Comparison of ENCODE assay signal across 9 cellular contexts in genomic region chr19:6536138-6536671, GRCh38. TPM values are rescaled to one million over a fixed set of nuclear protein-coding genes. Genes with fewer than 3 reads are reported as not detected.
DNase-seq lines count a peak whose midpoint lies in the region; ATAC-seq and TF ChIP-seq lines count a peak whose summit lies in the region.
"Had no signal": no experiment of that assay in that cellular context is flagged by ENCODE, and none has a peak within 500 bp of the region (broad histone marks: within the 10 kb centered on the region; RNA-seq: fewer than 3 reads in every experiment).

No MANE protein-coding gene starts in this region.

- ATAC-seq in GM18498 (IDR thresholded peaks at IDR 0.05; ENCODE audit: unreplicated experiment) (peak; percentile 73), GM21825 (IDR thresholded peaks at IDR 0.05; ENCODE audit: unreplicated experiment) (peak; percentile 66), activated B cell treated with CpG ODN at 0.5 μM for 24 hours (ENCODE audit: low read depth) (peak; percentile 88)

- intact Hi-C loops in activated B cell treated with CpG ODN at 0.5 μM for 24 hours (cut with micrococcal nuclease) (loop anchor here (2.0 kb wide), 1 partner anchor 13 kb away; no protein-coding TSS in a partner anchor), mammary epithelial cell (cut with micrococcal nuclease) (no loop called here)

- no peak overlapping the region for H3K4me3 ChIP-seq in mammary epithelial cell (replicated peaks in 1 of 3; ENCODE audit: insufficient read depth in 1 of 3, low read depth in 2 of 3, low read length in 3 of 3)

- H3K4me2 ChIP-seq in mammary epithelial cell (ENCODE audit: insufficient read depth, low read depth, low read length) = no peak overlapping the region

- CTCF ChIA-PET in activated B cell treated with CpG ODN at 0.5 μM for 24 hours (lab: Charles Lee) (interaction anchor here (0.8 to 1.3 kb wide), 4 partner anchors 14 to 94 kb away, joined by 3 to 5 read pairs (median 4); no protein-coding TSS in a partner anchor), mammary epithelial cell (lab: Charles Lee; ENCODE audit: low non-redundant PET) (no interaction called here)

- H3K27ac ChIP-seq in KOPT-K1 (ENCODE audit: low read depth, low read length, poor library complexity, severe bottlenecking) (peak overlapping the region; percentile 63), mammary epithelial cell (ENCODE audit: insufficient read depth, low read depth, low read length) (no peak overlapping the region)

- H2AFZ ChIP-seq in mammary epithelial cell (ENCODE audit: low read depth, low read length) = no peak overlapping the region

- H3K27me3 ChIP-seq in mammary epithelial cell (ENCODE audit: insufficient read depth, low read length) = no peaks in the 10 kb centered on the region

- DNase-seq in activated B cell treated with CpG ODN at 0.5 μM for 24 hours = peak; percentile 77
- peak; percentile 67 for DNase-seq in mammary epithelial cell
- peak; percentile 44 for DNase-seq in nephron progenitor cell
- DNase-seq in NCI-H1694 treated with DMSO at 0.1 percent for 48 hours (lab: John Stamatoyannopoulos, UW) = no peak
- DNase-seq in NCI-H345 treated with DMSO at 0.1 percent for 48 hours (lab: John Stamatoyannopoulos, UW; ENCODE audit: unreplicated experiment) = no peak

- BruUV-seq in mammary epithelial cell (replicated peaks; lab: Mats Ljungman, UMichigan) = no TSS peak

- H3K4me3 Mint-ChIP-seq in activated B cell treated with CpG ODN at 0.5 μM for 24 hours (peak overlapping the region; percentile 59), nephron progenitor cell (no peak overlapping the region)
- H3K4me3 Mint-ChIP-seq: dendritic cell treated with granulocyte-macrophage colony-stimulating factor and Interleukin-4, amounts not matched to agents 40 ng/mL and 50 ng/mL, for 4 days had no signal

- peaks cover 49% of the 10 kb centered on the region for H3K79me2 ChIP-seq in mammary epithelial cell (ENCODE audit: insufficient read depth, low read length)

- TF ChIP-seq CTCF in activated B cell treated with CpG ODN at 0.5 μM for 24 hours (IDR thresholded peaks at IDR 0.05) = no peak
- no peak for TF ChIP-seq CTCF in mammary epithelial cell (conservative IDR thresholded peaks at IDR 0.05 in 1 of 2, IDR thresholded peaks at IDR 0.05 in 1 of 2; ENCODE audit: extremely low read depth in 1 of 2, insufficient read depth in 1 of 2, low read depth in 1 of 2, low read length in 2 of 2)
- TF ChIP-seq CTCF in nephron progenitor cell (IDR thresholded peaks at IDR 0.05) = no peak

- H3K36me3 Mint-ChIP-seq in activated B cell treated with CpG ODN at 0.5 μM for 24 hours (ENCODE audit: low read depth) = peaks cover 15% of the 10 kb centered on the region
- no peaks in the 10 kb centered on the region for H3K36me3 Mint-ChIP-seq in nephron progenitor cell (ENCODE audit: low read depth)

- no peaks in the 10 kb centered on the region for H3K9me3 ChIP-seq in KOPT-K1 (ENCODE audit: insufficient read depth, low read length, poor library complexity, severe bottlenecking)
- H3K9me3 ChIP-seq in mammary epithelial cell (replicated peaks; ENCODE audit: insufficient read depth, low read length) = no peaks in the 10 kb centered on the region

- peaks cover 34% of the 10 kb centered on the region for H3K4me1 ChIP-seq in mammary epithelial cell (ENCODE audit: insufficient read depth, low read length)

- H3K4me1 Mint-ChIP-seq in activated B cell treated with CpG ODN at 0.5 μM for 24 hours (peaks cover 55% of the 10 kb centered on the region), nephron progenitor cell (peaks cover 25% of the 10 kb centered on the region)

- in situ Hi-C loops in mammary epithelial cell (cut with MboI; ENCODE audit: low sequenced_read_pairs in 2 of 2) = no loop called here

- H3K9me3 Mint-ChIP-seq in activated B cell treated with CpG ODN at 0.5 μM for 24 hours = peaks cover 5% of the 10 kb centered on the region
- peaks cover 38% of the 10 kb centered on the region for H3K9me3 Mint-ChIP-seq in nephron progenitor cell
- H3K9me3 Mint-ChIP-seq: dendritic cell treated with granulocyte-macrophage colony-stimulating factor and Interleukin-4, amounts not matched to agents 40 ng/mL and 50 ng/mL, for 4 days had no signal

- H4K20me1 ChIP-seq in mammary epithelial cell (ENCODE audit: insufficient read depth, low read length) = no peaks in the 10 kb centered on the region

- peak overlapping the region; percentile 83 for H3K27ac Mint-ChIP-seq in activated B cell treated with CpG ODN at 0.5 μM for 24 hours
- H3K27ac Mint-ChIP-seq in nephron progenitor cell = no peak overlapping the region
- H3K27ac Mint-ChIP-seq: dendritic cell treated with granulocyte-macrophage colony-stimulating factor and Interleukin-4, amounts not matched to agents 40 ng/mL and 50 ng/mL, for 4 days had no signal

- H3K27me3 Mint-ChIP-seq in activated B cell treated with CpG ODN at 0.5 μM for 24 hours = peaks cover 5% of the 10 kb centered on the region
- peaks cover 71% of the 10 kb centered on the region for H3K27me3 Mint-ChIP-seq in nephron progenitor cell (ENCODE audit: low read depth, poor library complexity)

- dilution Hi-C loops in mammary epithelial cell (cut with HindIII; ENCODE audit: low sequenced_read_pairs) = loop anchor here (5.0 kb wide), 1 partner anchor 51 kb away; no protein-coding TSS in a partner anchor

- 96% methylated on average over 9 of the region's 9 CpGs for WGBS in mammary epithelial cell (ENCODE audit: low coverage, missing lambda C conversion rate)

- H3K9ac ChIP-seq in mammary epithelial cell (ENCODE audit: insufficient read depth, low read length) = no peak overlapping the region

- POLR2A ChIA-PET in activated B cell treated with CpG ODN at 0.5 μM for 24 hours (lab: Charles Lee) = interaction anchor here (0.6 to 3.6 kb wide), 11 partner anchors 8 to 327 kb away, joined by 3 to 34 read pairs (median 5); partner anchors contain the start of gene CD70

- H3K36me3 ChIP-seq in KOPT-K1 (ENCODE audit: insufficient read depth, low read length) (no peaks in the 10 kb centered on the region), mammary epithelial cell (ENCODE audit: insufficient read depth, low read length) (peaks cover 15% of the 10 kb centered on the region)

RNA-seq across cellular contexts. Expression of gene TNFSF9, which starts 5.4 kb away (rescaled TPM):
- 6.0 and 7.1 TPM in 2 replicates for total RNA-seq in activated B cell treated with CpG ODN at 0.5 μM for 24 hours
- 10 to 100 TPM in 1 of 2 donors, 1 to 10 TPM in 1; 9.5 to 15.2 TPM for total RNA-seq in mammary epithelial cell
- 20.5 TPM for polyA plus RNA-seq in mammary epithelial cell
- 23.8 TPM for polyA minus RNA-seq in mammary epithelial cell

RNA-seq across cellular contexts. Expression of gene TUBB4A, which starts 34.1 kb away (rescaled TPM):
- total RNA-seq in activated B cell treated with CpG ODN at 0.5 μM for 24 hours (13.2 and 16.8 TPM in 2 replicates), mammary epithelial cell (not detected)
- 0.09 TPM for polyA plus RNA-seq in mammary epithelial cell
- polyA minus RNA-seq in mammary epithelial cell = not detected

RNA-seq across cellular contexts. Expression of gene DENND1C, which starts 54.6 kb away (rescaled TPM):
- 90.0 and 95.1 TPM in 2 replicates for total RNA-seq in activated B cell treated with CpG ODN at 0.5 μM for 24 hours
- under 1 TPM in 1 of 2 donors, not detected in 1; 0.33 TPM for total RNA-seq in mammary epithelial cell
- 0.26 TPM for polyA plus RNA-seq in mammary epithelial cell
- not detected for polyA minus RNA-seq in mammary epithelial cell

RNA-seq across cellular contexts. Expression of gene CD70, which starts 54.7 kb away (rescaled TPM):
- total RNA-seq in activated B cell treated with CpG ODN at 0.5 μM for 24 hours (29.3 and 29.7 TPM in 2 replicates), mammary epithelial cell (1 to 10 TPM in 1 of 2 donors, not detected in 1; 4.4 TPM)
- polyA plus RNA-seq in mammary epithelial cell = 28.9 TPM
- 15.4 TPM for polyA minus RNA-seq in mammary epithelial cell

Comparison
In these comparisons a context has a peak if more than half of its experiments do, and no peak if none do; other contexts are left out.
1. DNase-seq: peak in activated B cell treated with CpG ODN at 0.5 μM for 24 hours (single experiment), mammary epithelial cell (single experiment) and nephron progenitor cell (single experiment); none in NCI-H1694 treated with DMSO at 0.1 percent for 48 hours (single experiment) and NCI-H345 treated with DMSO at 0.1 percent for 48 hours (single experiment).
2. RNA of gene TUBB4A, which starts 34.1 kb away (total RNA-seq): 13.2 to 16.8 TPM in activated B cell treated with CpG ODN at 0.5 μM for 24 hours; not detected in mammary epithelial cell; every median in the first group is over 10 times any median in the second.
3. RNA of gene DENND1C, which starts 54.6 kb away (total RNA-seq): 90.0 to 95.1 TPM in activated B cell treated with CpG ODN at 0.5 μM for 24 hours; 0.33 TPM in mammary epithelial cell; every median in the first group is over 10 times any median in the second.
4. Peak in every context shown above with its lines, with median percentiles within 50 percentile points of each other: ATAC-seq.